Comparison of ENCODE assay signal across 17 cellular contexts in genomic region chr2:144553379-144553778, GRCh38. TPM values are rescaled to one million over a fixed set of nuclear protein-coding genes. Genes with fewer than 3 reads are reported as not detected.
DNase-seq lines count a peak whose midpoint lies in the region; ATAC-seq and TF ChIP-seq lines count a peak whose summit lies in the region.
"Had no signal": no experiment of that assay in that cellular context is flagged by ENCODE, and none has a peak within 500 bp of the region (broad histone marks: within the 10 kb centered on the region; RNA-seq: fewer than 3 reads in every experiment).

No MANE protein-coding gene starts in this region.

- in situ Hi-C loops in astrocyte of the spinal cord (cut with HindIII; ENCODE audit: low sequenced_read_pairs) = no loop called here

- no peak overlapping the region for H3K27ac ChIP-seq in esophagus squamous epithelium
- H3K27ac ChIP-seq: left ventricle myocardium inferior, thyroid gland had no signal

- no peaks in the 10 kb centered on the region for H3K27me3 ChIP-seq in esophagus squamous epithelium
- H3K27me3 ChIP-seq: thyroid gland had no signal

- intact Hi-C loops in esophagus squamous epithelium (cut with DNase I) = no loop called here

- ATAC-seq in HG02981 (IDR thresholded peaks at IDR 0.05; ENCODE audit: unreplicated experiment) (no peak), HG03469 (IDR thresholded peaks at IDR 0.05; ENCODE audit: unreplicated experiment) (no peak), HG03039 (IDR thresholded peaks at IDR 0.05; ENCODE audit: unreplicated experiment) (no peak)
- ATAC-seq: GM12878 had no signal

- DNase-seq in AG09309 (ENCODE audit: low read depth) (peak; percentile 66), HS-27A (ENCODE audit: low read depth) (peak; percentile 70), astrocyte of the spinal cord (ENCODE audit: low read depth, low spot score) (peak; percentile 94), kidney glomerular epithelial cell (lab: John Stamatoyannopoulos, UW) (peak; percentile 86), esophagus squamous epithelium (lab: John Stamatoyannopoulos, UW) (no peak)
- DNase-seq: aorta; CD8-positive, alpha-beta memory T cell; erythroblast; left ventricle myocardium inferior; NCI-H1694 treated with DMSO at 0.1 percent for 48 hours; posterior cingulate gyrus; T-helper 9 cell; thyroid gland had no signal

- no peaks in the 10 kb centered on the region for H3K36me3 ChIP-seq in esophagus squamous epithelium
- H3K36me3 ChIP-seq: left ventricle myocardium inferior, thyroid gland had no signal

- H3K4me3 ChIP-seq in AG09309 (ENCODE audit: control insufficient read depth, low read depth, low read length) = no peak overlapping the region
- H3K4me3 ChIP-seq in astrocyte of the spinal cord (ENCODE audit: low read depth, low read length) = no peak overlapping the region
- H3K4me3 ChIP-seq in esophagus squamous epithelium = no peak overlapping the region
- H3K4me3 ChIP-seq: GM12878, left ventricle myocardium inferior, thyroid gland had no signal

- TF ChIP-seq CTCF in AG09309 (IDR thresholded peaks at IDR 0.05; ENCODE audit: control insufficient read depth, insufficient read depth, low read depth, low read length, missing control alignments) (no peak), astrocyte of the spinal cord (IDR thresholded peaks at IDR 0.05; ENCODE audit: low read depth, low read length) (no peak), esophagus squamous epithelium (IDR thresholded peaks at IDR 0.05) (no peak)

- H3K9me3 ChIP-seq in esophagus squamous epithelium = no peaks in the 10 kb centered on the region
- H3K9me3 ChIP-seq: left ventricle myocardium inferior, thyroid gland had no signal

- WGBS in esophagus squamous epithelium, 2 donors = 67 to 68% methylated on average over 3 of the region's 3 CpGs

- H3K4me1 ChIP-seq in esophagus squamous epithelium = no peaks in the 10 kb centered on the region
- H3K4me1 ChIP-seq: left ventricle myocardium inferior, thyroid gland had no signal

- no peak for TF ChIP-seq POLR2A in esophagus squamous epithelium (IDR thresholded peaks at IDR 0.05)

RNA-seq across cellular contexts. Expression of gene ZEB2, which starts 33.5 kb away (rescaled TPM):
- 10 to 100 TPM in 2 of 4 donors, 1 to 10 TPM in 2; 3.1 to 56.5 (median 15.7) TPM for total RNA-seq in esophagus squamous epithelium
